ENCODE assay signal across 8 cellular contexts in genomic region chr1:65235867-65236805, GRCh38.
DNase-seq lines count a peak whose midpoint lies in the region; ATAC-seq and TF ChIP-seq lines count a peak whose summit lies in the region.

No MANE protein-coding gene starts in this region.

- H2AFZ ChIP-seq in mammary epithelial cell (ENCODE audit: low read depth, low read length): no peak overlapping the region

- POLR2A ChIA-PET in AG04450 (lab: Yijun Ruan, JAX): no interaction called here

- no peak for DNase-seq in AG04450 (ENCODE audit: low read depth, low spot score)
- DNase-seq in GM13976 (ENCODE audit: low spot score): no peak
- peak; percentile 21 for DNase-seq in NCI-H226
- DNase-seq in mammary epithelial cell: peak; percentile 33
- no peak for DNase-seq in mucosa of descending colon

- ATAC-seq in mucosa of descending colon: peak; percentile 34
- ATAC-seq in HG02973 (IDR thresholded peaks at IDR 0.05; ENCODE audit: unreplicated experiment): no peak
- ATAC-seq in HG02642 (IDR thresholded peaks at IDR 0.05; ENCODE audit: poor library complexity, unreplicated experiment): no peak
- no peak for ATAC-seq in HG03442 (IDR thresholded peaks at IDR 0.05; ENCODE audit: unreplicated experiment)

- H3K36me3 ChIP-seq in mammary epithelial cell (ENCODE audit: insufficient read depth, low read length) (no peaks in the 10 kb centered on the region), mucosa of descending colon (ENCODE audit: low read depth) (no peaks in the 10 kb centered on the region)

- H3K79me2 ChIP-seq in mammary epithelial cell (ENCODE audit: insufficient read depth, low read length): no peaks in the 10 kb centered on the region

- H3K4me1 ChIP-seq in mammary epithelial cell (ENCODE audit: insufficient read depth, low read length): peaks cover under 1% of the 10 kb centered on the region
- no peaks in the 10 kb centered on the region for H3K4me1 ChIP-seq in mucosa of descending colon (ENCODE audit: low read depth)

- H3K4me2 ChIP-seq in mammary epithelial cell (ENCODE audit: insufficient read depth, low read depth, low read length): no peak overlapping the region

- CTCF ChIA-PET in AG04450 (lab: Charles Lee) (interaction anchor here (0.7 to 2.1 kb wide), 14 partner anchors 15 to 1010 kb away, joined by 3 to 35 read pairs (median 3); no protein-coding TSS in a partner anchor), mammary epithelial cell (lab: Charles Lee; ENCODE audit: low non-redundant PET) (interaction anchor here (0.5 to 0.9 kb wide), 7 partner anchors 37 to 357 kb away, joined by 3 to 8 read pairs (median 4); no protein-coding TSS in a partner anchor)

- peak; percentile 42 for TF ChIP-seq CTCF in AG04450 (IDR thresholded peaks at IDR 0.05; ENCODE audit: low read depth, low read length)
- TF ChIP-seq CTCF in GM13976 (IDR thresholded peaks at IDR 0.05; ENCODE audit: borderline replicate concordance, control extremely low read depth, extremely low read depth, insufficient read depth, missing control alignments): peak; percentile 16
- peak; percentile 60 to 61 for TF ChIP-seq CTCF in mammary epithelial cell (conservative IDR thresholded peaks at IDR 0.05 in 1 of 2, IDR thresholded peaks at IDR 0.05 in 1 of 2; ENCODE audit: extremely low read depth in 1 of 2, insufficient read depth in 1 of 2, low read depth in 1 of 2, low read length in 2 of 2)
- TF ChIP-seq CTCF in mucosa of descending colon (IDR thresholded peaks at IDR 0.05): peak; percentile 25

- dilution Hi-C loops in mammary epithelial cell (cut with HindIII; ENCODE audit: low sequenced_read_pairs): no loop called here

- no peaks in the 10 kb centered on the region for H3K9me3 ChIP-seq in AG04450 (ENCODE audit: control insufficient read depth, insufficient read depth, low read length)
- peaks cover 2% of the 10 kb centered on the region for H3K9me3 ChIP-seq in mammary epithelial cell (replicated peaks; ENCODE audit: insufficient read depth, low read length)
- no peaks in the 10 kb centered on the region for H3K9me3 ChIP-seq in mucosa of descending colon

- no peaks in the 10 kb centered on the region for H4K20me1 ChIP-seq in mammary epithelial cell (ENCODE audit: insufficient read depth, low read length)

- H3K4me3 ChIP-seq in AG04450 (ENCODE audit: low read depth, low read length): no peak overlapping the region
- no peak overlapping the region for H3K4me3 ChIP-seq in mammary epithelial cell (replicated peaks in 1 of 3; ENCODE audit: insufficient read depth in 1 of 3, low read depth in 2 of 3, low read length in 3 of 3)
- H3K4me3 ChIP-seq in mucosa of descending colon: no peak overlapping the region

- 45% methylated on average over 3 of the region's 3 CpGs for WGBS in mammary epithelial cell (ENCODE audit: low coverage, missing lambda C conversion rate)

- intact Hi-C loops in mammary epithelial cell (cut with micrococcal nuclease): loop anchor here (1.0 to 10.0 kb wide), 5 partner anchors 223 to 1009 kb away; no protein-coding TSS in a partner anchor
- intact Hi-C loops in mucosa of descending colon (cut with DNase I, micrococcal nuclease): no loop called here

- H3K9ac ChIP-seq in mammary epithelial cell (ENCODE audit: insufficient read depth, low read length): no peak overlapping the region

- H3K27ac ChIP-seq in AG04450 (ENCODE audit: low read depth, low read length) (no peak overlapping the region), mammary epithelial cell (ENCODE audit: insufficient read depth, low read depth, low read length) (no peak overlapping the region)

- BruUV-seq in mammary epithelial cell (replicated peaks; lab: Mats Ljungman, UMichigan): no TSS peak

- H3K27me3 ChIP-seq in AG04450 (ENCODE audit: control insufficient read depth, insufficient read depth, low read length) (no peaks in the 10 kb centered on the region), mammary epithelial cell (ENCODE audit: insufficient read depth, low read length) (no peaks in the 10 kb centered on the region)

- in situ Hi-C loops in GM13976 (cut with MboI; ENCODE audit: low sequenced_read_pairs, unreplicated experiment) (loop anchor here (10.0 kb wide), 1 partner anchor 459 kb away; no protein-coding TSS in a partner anchor), mammary epithelial cell (cut with MboI; ENCODE audit: low sequenced_read_pairs in 2 of 2) (loop anchor here (5.0 to 10.0 kb wide), 2 partner anchors 449 to 451 kb away; no protein-coding TSS in a partner anchor)

Comparison
In these comparisons a context has a peak if more than half of its experiments do, and no peak if none do; other contexts are left out.
1. DNase-seq: peak in NCI-H226 (single experiment) and mammary epithelial cell (single experiment); none in AG04450 (single experiment), GM13976 (single experiment) and mucosa of descending colon (0 of 3).
2. Peak in every context shown above with its lines, with median percentiles within 50 percentile points of each other: CTCF ChIP-seq.